ENCODE assay signal across 1 cellular context in genomic region chr11:102306817-102307814, GRCh38.
TF ChIP-seq lines count a peak whose summit lies in the region.

No MANE protein-coding gene starts in this region.

TF ChIP-seq in K562, 482 proteins besides CTCF, POLR2A, EP300 and RAD21:
- TF ChIP-seq ATF2 (CRISPR knock-in tag; IDR thresholded peaks at IDR 0.05) (no peak), GABPA (tag; conservative IDR thresholded peaks at IDR 0.05; ENCODE audit: low read depth) (0 out of 2 replicates have a peak, but pooled peaks have one; percentile 33), SPI1 (IDR thresholded peaks at IDR 0.05; ENCODE audit: borderline replicate concordance, low read depth, low read length) (peak; percentile 80)
